In the genomic region with DNA sequence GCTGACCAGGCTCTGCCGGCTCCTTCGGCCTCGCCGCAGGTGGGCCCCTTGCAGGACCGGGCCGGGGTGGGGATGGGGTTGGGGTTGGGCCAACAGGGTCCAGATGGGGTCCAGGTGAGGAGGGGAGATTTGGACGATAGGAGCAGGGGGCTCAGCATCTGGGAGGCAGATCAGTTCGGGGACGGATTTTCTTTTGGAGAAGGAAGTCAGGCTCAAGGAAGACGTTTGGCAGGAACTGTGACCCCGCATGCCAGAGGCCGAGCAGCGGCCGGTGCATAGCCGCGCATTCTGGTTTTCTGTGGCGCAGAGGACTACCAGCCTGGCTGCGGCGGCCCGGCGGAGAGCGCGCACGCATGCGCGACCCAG, we compare ENCODE assay signal across 6 cellular contexts. TPM values are rescaled to one million over a fixed set of nuclear protein-coding genes. Genes with fewer than 3 reads are reported as not detected.
DNase-seq lines count a peak whose midpoint lies in the region; ATAC-seq and TF ChIP-seq lines count a peak whose summit lies in the region.

No MANE protein-coding gene starts in this region.

- peak overlapping the region; percentile 98 for H3K4me3 Mint-ChIP-seq in activated T-cell treated with anti-CD3 and anti-CD28 coated beads, Interleukin-2, amount 50 U/mL, for 4 hours

- peak overlapping the region; percentile 99 for H3K27ac ChIP-seq in stomach smooth muscle (ENCODE audit: low read length)

- peaks cover 25% of the 10 kb centered on the region for H3K36me3 Mint-ChIP-seq in activated T-cell treated with anti-CD3 and anti-CD28 coated beads, Interleukin-2, amount 50 U/mL, for 4 hours (ENCODE audit: insufficient read depth)

- no peak for ATAC-seq in activated T-cell treated with anti-CD3 and anti-CD28 coated beads, Interleukin-2, amount 50 U/mL, for 4 hours

- H3K9me3 ChIP-seq in stomach smooth muscle (ENCODE audit: control insufficient read depth in 2 of 2, low read length in 2 of 2): no peaks in the 10 kb centered on the region

- peaks cover 24 to 27% of the 10 kb centered on the region in 2 donors for H3K36me3 ChIP-seq in stomach smooth muscle (ENCODE audit: control insufficient read depth in 2 of 2, insufficient read depth in 2 of 2, low read length in 2 of 2)

- H3K27me3 ChIP-seq in stomach smooth muscle (ENCODE audit: control insufficient read depth in 1 of 2, insufficient read depth in 2 of 2, low read length in 2 of 2): no peaks in the 10 kb centered on the region

- DNase-seq in activated T-cell treated with anti-CD3 and anti-CD28 coated beads, Interleukin-2, amount 50 U/mL, for 4 hours: no peak
- DNase-seq in activated T-cell treated with anti-CD3 and anti-CD28 coated beads for 4 hours: no peak
- DNase-seq in fibroblast of pulmonary artery (ENCODE audit: low read depth): no peak
- DNase-seq in stimulated activated CD4-positive, alpha-beta T cell treated with anti-CD3 and anti-CD28 coated beads, Interleukin-15, amount 100 ng/mL, for 24 hours: no peak
- no peak for DNase-seq in pons (ENCODE audit: low spot score)

- H3K4me1 ChIP-seq in stomach smooth muscle (ENCODE audit: control insufficient read depth, insufficient read depth, low read length): peaks cover 69% of the 10 kb centered on the region

- H3K9ac ChIP-seq in stomach smooth muscle (ENCODE audit: low read length in 2 of 2): peak overlapping the region; percentile 94 to 98

- no peak for TF ChIP-seq CTCF in fibroblast of pulmonary artery (IDR thresholded peaks at IDR 0.05; ENCODE audit: low read length, missing control alignments)

- H3K4me1 Mint-ChIP-seq in activated T-cell treated with anti-CD3 and anti-CD28 coated beads, Interleukin-2, amount 50 U/mL, for 4 hours (ENCODE audit: low read depth): peaks cover 31% of the 10 kb centered on the region

- peak overlapping the region; percentile 97 for H3K4me3 ChIP-seq in fibroblast of pulmonary artery (replicated peaks; ENCODE audit: low read depth, low read length)
- peak overlapping the region; percentile 86 to 97 for H3K4me3 ChIP-seq in stomach smooth muscle (ENCODE audit: low read length in 2 of 2)

- H3K9me3 Mint-ChIP-seq in activated T-cell treated with anti-CD3 and anti-CD28 coated beads, Interleukin-2, amount 50 U/mL, for 4 hours: no peaks in the 10 kb centered on the region

- H3K27me3 Mint-ChIP-seq in activated T-cell treated with anti-CD3 and anti-CD28 coated beads, Interleukin-2, amount 50 U/mL, for 4 hours (ENCODE audit: low read depth): no peaks in the 10 kb centered on the region

RNA-seq across cellular contexts. Expression of a gene that starts 0.8 kb away (rescaled TPM):
- 1,000 to 10,000 TPM; 2,101 to 2,362 (median 2,220) TPM for total RNA-seq in activated T-cell treated with anti-CD3 and anti-CD28 coated beads, Interleukin-2, amount 50 U/mL, for 4 hours

RNA-seq across cellular contexts. Expression of a gene that starts 11.1 kb away (rescaled TPM):
- 100 to 1,000 TPM; 147 to 164 (median 152) TPM for total RNA-seq in activated T-cell treated with anti-CD3 and anti-CD28 coated beads, Interleukin-2, amount 50 U/mL, for 4 hours

RNA-seq across cellular contexts. Expression of a gene that starts 27.0 kb away (rescaled TPM):
- under 1 TPM; 0.33 to 0.87 (median 0.48) TPM for total RNA-seq in activated T-cell treated with anti-CD3 and anti-CD28 coated beads, Interleukin-2, amount 50 U/mL, for 4 hours

RNA-seq across cellular contexts. Expression of a gene that starts 31.3 kb away (rescaled TPM):
- total RNA-seq in activated T-cell treated with anti-CD3 and anti-CD28 coated beads, Interleukin-2, amount 50 U/mL, for 4 hours: 1 to 10 TPM; 4.4 to 7.2 (median 6.1) TPM

RNA-seq across cellular contexts. Expression of a gene that starts 33.7 kb away (rescaled TPM):
- total RNA-seq in activated T-cell treated with anti-CD3 and anti-CD28 coated beads, Interleukin-2, amount 50 U/mL, for 4 hours: under 1 TPM; 0.22 to 0.33 (median 0.32) TPM
